Comparison of ENCODE assay signal across 31 cellular contexts in the genomic region with DNA sequence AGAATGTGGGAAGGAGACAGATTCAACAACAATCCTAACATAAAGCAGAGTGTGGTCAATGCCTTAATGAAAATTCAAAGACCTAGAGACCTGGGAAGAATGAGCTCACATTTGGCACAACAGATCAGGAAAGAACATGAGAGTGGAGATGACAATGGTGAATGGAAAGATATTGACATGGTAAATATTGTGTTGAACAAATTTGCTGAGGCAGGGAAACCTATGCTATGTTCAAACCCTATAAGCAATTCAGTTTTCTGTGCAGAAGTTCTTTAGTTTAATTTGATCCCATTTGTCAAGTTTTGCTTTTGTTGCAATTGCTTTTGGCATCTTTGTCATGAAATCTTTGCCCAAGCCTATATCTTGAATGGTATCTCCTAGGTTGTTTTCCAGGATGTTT.
"Had no signal": no experiment of that assay in that cellular context is flagged by ENCODE, and none has a peak within 500 bp of the region (broad histone marks: within the 10 kb centered on the region; RNA-seq: fewer than 3 reads in every experiment).

No MANE protein-coding gene starts in this region.

- H3K27me3 ChIP-seq: body of pancreas, brain microvascular endothelial cell, cardiac muscle cell had no signal

- ATAC-seq: activated CD8-positive, alpha-beta T cell treated with anti-CD3 and anti-CD28 coated beads for 36 hours; activated naive CD8-positive, alpha-beta T cell treated with anti-CD3 and anti-CD28 coated beads, Interleukin-2, amount 50 U/mL, for 24 hours; body of pancreas had no signal

- H3K4me1 ChIP-seq: body of pancreas had no signal

- H3K4me3 ChIP-seq: body of pancreas, cardiac muscle cell had no signal

- H3K9me3 ChIP-seq: body of pancreas had no signal

- H3K27ac ChIP-seq: body of pancreas, brain microvascular endothelial cell, cardiac muscle cell, VCaP had no signal

- H3K36me3 ChIP-seq: brain microvascular endothelial cell, cardiac muscle cell had no signal

- DNase-seq: activated B cell treated with CpG ODN at 0.5 μM for 24 hours; activated CD4-positive, alpha-beta memory T cell treated with anti-CD3 and anti-CD28 coated beads for 36 hours; activated CD4-positive, alpha-beta T cell treated with anti-CD3 and anti-CD28 coated beads for 4 hours; activated CD4-positive, alpha-beta T cell treated with anti-CD3 and anti-CD28 coated beads, Interleukin-2, amount 10 ng/mL, durations not matched to agents 24 days and 14 days; activated CD4-positive, alpha-beta T cell treated with anti-CD3 and anti-CD28 coated beads, Interleukin-2, amount 50 U/mL, for 1 hour; activated CD4-positive, alpha-beta T cell treated with anti-CD3 and anti-CD28 coated beads, Interleukin-2, amount 50 U/mL, for 4 hours; activated CD4-positive, CD25-positive, alpha-beta regulatory T cell treated with anti-CD3 and anti-CD28 coated beads, Interleukin-2, amount 50 U/mL, for 72 hours; activated CD8-positive, alpha-beta memory T cell treated with anti-CD3 and anti-CD28 coated beads, Interleukin-2, amount 50 U/mL, for 4 hours; activated CD8-positive, alpha-beta T cell treated with anti-CD3 and anti-CD28 coated beads for 36 hours; activated effector memory CD4-positive, alpha-beta T cell treated with Interleukin-2 at 50 U/mL for 16 hours; activated gamma-delta T cell; activated naive CD4-positive, alpha-beta T cell treated with anti-CD3 and anti-CD28 coated beads, Interleukin-2, amount 10 ng/mL, durations not matched to agents 7 days and 5 days; activated naive CD4-positive, alpha-beta T cell treated with Interleukin-2 at 50 U/mL for 16 hours; activated naive CD8-positive, alpha-beta T cell treated with anti-CD3 and anti-CD28 coated beads, Interleukin-2, amount 10 ng/mL, durations not matched to agents 7 days and 5 days; activated naive CD8-positive, alpha-beta T cell treated with anti-CD3 and anti-CD28 coated beads, Interleukin-2, amount 50 U/mL, for 24 hours; activated T-cell treated with anti-CD3 and anti-CD28 coated beads, Interleukin-2, amount 50 U/mL, for 24 hours; activated T-cell treated with anti-CD3 and anti-CD28 coated beads, Interleukin-2, amount 50 U/mL, for 48 hours; amygdala; anterior cingulate cortex; body of pancreas; brain microvascular endothelial cell; caudate nucleus; cerebellar nuclear complex; T-helper 1 cell; T-helper 2 cell; T-helper 9 cell had no signal

- FAIRE-seq: astrocyte, bronchial epithelial cell, TTC549 had no signal
